Comparison of ENCODE assay signal across 8 cellular contexts in the genomic region with DNA sequence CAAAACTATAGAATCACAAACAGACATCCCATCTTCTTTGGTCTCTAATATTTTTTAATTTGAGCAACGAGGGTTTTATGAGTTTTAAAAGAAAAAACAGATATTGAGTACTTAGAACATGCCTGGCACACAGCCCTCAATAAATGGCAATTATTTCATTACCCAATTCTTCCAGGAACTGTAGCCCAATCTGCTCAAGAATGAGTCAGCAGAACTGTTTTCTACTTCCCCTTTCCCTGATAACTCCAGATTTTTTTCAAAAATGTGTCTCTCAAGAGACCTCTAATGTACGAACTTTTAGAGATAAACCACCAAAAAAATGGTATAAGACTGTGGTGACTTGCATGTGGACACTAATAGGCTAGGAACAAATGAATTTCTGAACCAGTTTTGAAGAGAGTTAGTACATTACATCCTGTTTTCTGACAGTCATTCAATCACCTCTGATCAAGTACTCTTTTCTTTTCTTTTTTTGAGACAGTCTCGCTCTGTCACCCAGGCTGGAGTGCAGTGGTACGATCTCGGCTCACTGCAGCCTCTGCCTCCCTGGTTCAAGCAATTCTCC. TPM values are rescaled to one million over a fixed set of nuclear protein-coding genes. Genes with fewer than 3 reads are reported as not detected.
DNase-seq lines count a peak whose midpoint lies in the region; ATAC-seq and TF ChIP-seq lines count a peak whose summit lies in the region.

No MANE protein-coding gene starts in this region.

- H3K9me2 ChIP-seq in OCI-LY7 (ENCODE audit: insufficient read depth, low read length) = no peaks in the 10 kb centered on the region

- no peak overlapping the region for H3K4me2 ChIP-seq in OCI-LY7 (ENCODE audit: low read length)

- peaks cover 14% of the 10 kb centered on the region; the same call in 1 of the 2 replicates for H3K79me2 ChIP-seq in OCI-LY7 (ENCODE audit: insufficient read depth, low read depth, low read length)

- H3K4me1 ChIP-seq in OCI-LY7 (ENCODE audit: insufficient read depth, low read length, poor library complexity, severe bottlenecking) = peaks cover 9% of the 10 kb centered on the region

- no peak for TF ChIP-seq CTCF in OCI-LY7 (conservative IDR thresholded peaks at IDR 0.05; ENCODE audit: low read length)
- no peak for TF ChIP-seq CTCF in epithelial cell of esophagus (IDR thresholded peaks at IDR 0.05; ENCODE audit: insufficient read depth, low read depth, low read length, missing control alignments)

- POLR2A ChIA-PET in OCI-LY7 (lab: Charles Lee) = no interaction called here

- no peak overlapping the region for H3K4me3 ChIP-seq in OCI-LY7 (ENCODE audit: low read depth, low read length, poor library complexity, severe bottlenecking)
- H3K4me3 ChIP-seq in epithelial cell of esophagus (ENCODE audit: low read length) = no peak overlapping the region
- H3K4me3 ChIP-seq in skeletal muscle cell (ENCODE audit: low read depth, low read length) = no peak overlapping the region

- DNase-seq in EH (ENCODE audit: low read depth) (peak; percentile 60), OCI-LY7 (ENCODE audit: low spot score) (peak; percentile 8), epithelial cell of esophagus (ENCODE audit: low read depth) (peak; percentile 29), skeletal muscle cell (ENCODE audit: low read depth) (peak; percentile 32), 8988T (no peak), pons (ENCODE audit: low spot score) (no peak)
- no peak for DNase-seq in stimulated activated CD4-positive, alpha-beta T cell treated with anti-CD3 and anti-CD28 coated beads, Interleukin-15, amount 100 ng/mL, for 24 hours

- ATAC-seq in GM18858 (IDR thresholded peaks at IDR 0.05; ENCODE audit: unreplicated experiment) = no peak

- CTCF ChIA-PET in OCI-LY7 (lab: Charles Lee; ENCODE audit: unreplicated experiment) = no interaction called here

- H2AFZ ChIP-seq in OCI-LY7 (ENCODE audit: low read length) = no peak overlapping the region

- H3K27ac ChIP-seq in OCI-LY7 (ENCODE audit: low read depth, low read length, poor library complexity, severe bottlenecking) = no peak overlapping the region

- intact Hi-C loops in OCI-LY7 (cut with micrococcal nuclease; ENCODE audit: unreplicated experiment) = no loop called here

- H3K9me3 ChIP-seq in OCI-LY7 (ENCODE audit: low read length) = no peaks in the 10 kb centered on the region

- no TSS peak for BruUV-seq in OCI-LY7 (replicated peaks; lab: Mats Ljungman, UMichigan)

- peaks cover 33% of the 10 kb centered on the region for H3K36me3 ChIP-seq in OCI-LY7 (ENCODE audit: insufficient read depth, low read length)

- no peaks in the 10 kb centered on the region for H4K20me1 ChIP-seq in OCI-LY7 (ENCODE audit: insufficient read depth, low read length)

RNA-seq across cellular contexts. Expression of a gene that starts 11.5 kb away (rescaled TPM):
- total RNA-seq in OCI-LY7 (2014; rRNA removed; shearing (Covaris generic)) = 7.3 and 7.9 TPM in 2 replicates
- 14.2 and 14.9 TPM in 2 replicates for total RNA-seq in OCI-LY7 (2022)

Comparison
In these comparisons a context has a peak if more than half of its experiments do, and no peak if none do; other contexts are left out.
1. DNase-seq: peak in EH (single experiment), OCI-LY7 (single experiment), epithelial cell of esophagus (single experiment) and skeletal muscle cell (single experiment); none in 8988T (single experiment), stimulated activated CD4-positive, alpha-beta T cell treated with anti-CD3 and anti-CD28 coated beads, Interleukin-15, amount 100 ng/mL, for 24 hours (single experiment) and pons (single experiment).